In genomic region chr16:3609895-3610697, GRCh38 we compare ENCODE assay signal across 9 cellular contexts. TPM values are rescaled to one million over a fixed set of nuclear protein-coding genes. Genes with fewer than 3 reads are reported as not detected.
DNase-seq lines count a peak whose midpoint lies in the region; ATAC-seq and TF ChIP-seq lines count a peak whose summit lies in the region.
"Had no signal": no experiment of that assay in that cellular context is flagged by ENCODE, and none has a peak within 500 bp of the region (broad histone marks: within the 10 kb centered on the region; RNA-seq: fewer than 3 reads in every experiment).

No MANE protein-coding gene starts in this region.

- peak overlapping the region; percentile 87 for H3K4me2 ChIP-seq in PC-3 (ENCODE audit: low read length)

- H3K27me3 Mint-ChIP-seq in progenitor cell of endocrine pancreas: no peaks in the 10 kb centered on the region

- peaks cover 24% of the 10 kb centered on the region for H3K4me1 Mint-ChIP-seq in progenitor cell of endocrine pancreas (ENCODE audit: low read depth)

- CTCF ChIA-PET in PC-3 (lab: Charles Lee): no interaction called here

- TF ChIP-seq CTCF in GM12875 (IDR thresholded peaks at IDR 0.05; ENCODE audit: borderline replicate concordance, insufficient read depth, low read depth, low read length) (no peak), PC-3 (conservative IDR thresholded peaks at IDR 0.05; ENCODE audit: low read depth, low read length) (no peak), epithelial cell of esophagus (IDR thresholded peaks at IDR 0.05; ENCODE audit: insufficient read depth, low read depth, low read length, missing control alignments) (no peak), progenitor cell of endocrine pancreas (IDR thresholded peaks at IDR 0.05; ENCODE audit: unreplicated experiment) (no peak), left lung (IDR thresholded peaks at IDR 0.05) (no peak)

- no peaks in the 10 kb centered on the region for H3K9me3 Mint-ChIP-seq in progenitor cell of endocrine pancreas (ENCODE audit: low read depth)

- no peaks in the 10 kb centered on the region for H3K9me3 ChIP-seq in PC-3 (ENCODE audit: low read length)
- no peaks in the 10 kb centered on the region for H3K9me3 ChIP-seq in left lung

- H3K4me1 ChIP-seq in PC-3 (ENCODE audit: insufficient read depth, low read length) (peaks cover 15% of the 10 kb centered on the region), left lung (peaks cover 8 to 37% of the 10 kb centered on the region in 2 donors)

- POLR2A ChIA-PET in PC-3 (lab: Charles Lee; ENCODE audit: unreplicated experiment): no interaction called here

- DNase-seq in PC-3: no peak
- no peak for DNase-seq in epithelial cell of esophagus (ENCODE audit: low read depth)
- DNase-seq in progenitor cell of endocrine pancreas (ENCODE audit: low spot score, unreplicated experiment): no peak
- no peak for DNase-seq in DMS79 treated with DMSO at 0.1 percent for 48 hours (lab: John Stamatoyannopoulos, UW)
- DNase-seq in left lung: no peak
- DNase-seq in HPDE6-E6E7 (ENCODE audit: extremely low spot score): no peak

- no peaks in the 10 kb centered on the region for H3K9me2 ChIP-seq in PC-3 (replicated peaks; ENCODE audit: low read length)

- H3K79me2 ChIP-seq in PC-3 (ENCODE audit: low read length): peaks cover 48% of the 10 kb centered on the region

- no peaks in the 10 kb centered on the region for H3F3A ChIP-seq in PC-3 (ENCODE audit: low read length, unreplicated experiment)

- no peaks in the 10 kb centered on the region for H3K27me3 ChIP-seq in PC-3 (ENCODE audit: low read length)
- no peaks in the 10 kb centered on the region for H3K27me3 ChIP-seq in left lung

- H2AFZ ChIP-seq in PC-3 (ENCODE audit: low read length): peak overlapping the region; percentile 95

- peak overlapping the region; percentile 88; the same call in 1 of the 2 replicates for H3K9ac ChIP-seq in PC-3 (ENCODE audit: low read length)

- ATAC-seq in PC-3: no peak
- no peak for ATAC-seq in HG02884 (IDR thresholded peaks at IDR 0.05; ENCODE audit: unreplicated experiment)
- ATAC-seq in left lung: no peak

- H3K4me3 ChIP-seq in GM12875 (ENCODE audit: low read depth, low read length) (peak overlapping the region; percentile 85), PC-3 (ENCODE audit: low read length) (peak overlapping the region; percentile 99), epithelial cell of esophagus (ENCODE audit: low read length) (peak overlapping the region; percentile 86), left lung (peak overlapping the region in 1 of 2 donors; percentile 97)

- peaks cover 6% of the 10 kb centered on the region for H3K36me3 Mint-ChIP-seq in progenitor cell of endocrine pancreas (ENCODE audit: insufficient read depth)

- intact Hi-C loops in PC-3 (cut with micrococcal nuclease): no loop called here
- intact Hi-C loops in left lung (cut with DNase I): no loop called here

- peak overlapping the region; percentile 100 for H3K4me3 Mint-ChIP-seq in progenitor cell of endocrine pancreas (ENCODE audit: low read depth)

- no TSS peak for BruUV-seq in PC-3 (replicated peaks; lab: Mats Ljungman, UMichigan)

- H3K27ac ChIP-seq in PC-3 (ENCODE audit: low read length): no peak overlapping the region
- H3K27ac ChIP-seq in left lung: peak overlapping the region in 1 of 2 donors; percentile 89

- H3K36me3 ChIP-seq in PC-3 (ENCODE audit: low read depth, low read length) (no peaks in the 10 kb centered on the region), left lung (peaks cover 0 to 11% of the 10 kb centered on the region in 2 donors)

- peak overlapping the region; percentile 71 for H3K27ac Mint-ChIP-seq in progenitor cell of endocrine pancreas

- no peaks in the 10 kb centered on the region for H4K20me1 ChIP-seq in PC-3 (ENCODE audit: low read length)

RNA-seq across cellular contexts. Expression of gene SLX4, which starts 1.3 kb away (rescaled TPM):
- total RNA-seq in PC-3 (2014; rRNA removed): 5.1 and 5.9 TPM in 2 replicates
- total RNA-seq in progenitor cell of endocrine pancreas: 13.8 and 14.0 TPM in 2 replicates
- 1 to 10 TPM; 6.7 to 8.1 TPM for total RNA-seq in left lung

RNA-seq across cellular contexts. Expression of gene NLRC3, which starts 32.9 kb away (rescaled TPM):
- not detected in 2 replicates for total RNA-seq in PC-3 (2014; rRNA removed)
- total RNA-seq in progenitor cell of endocrine pancreas: 0.14 and 0.38 TPM in 2 replicates
- 1 to 10 TPM; 1.9 to 3.6 TPM for total RNA-seq in left lung
- total RNA-seq: HT-29 had no signal

RNA-seq across cellular contexts. Expression of gene DNASE1, which starts 44.4 kb away (rescaled TPM):
- total RNA-seq in PC-3 (2014; rRNA removed) (9.3 and 14.0 TPM in 2 replicates), progenitor cell of endocrine pancreas (43.6 and 49.3 TPM in 2 replicates), left lung (10 to 100 TPM; 14.6 to 16.9 TPM)
